1 cellular context compared by ENCODE assay signal in the genomic region with DNA sequence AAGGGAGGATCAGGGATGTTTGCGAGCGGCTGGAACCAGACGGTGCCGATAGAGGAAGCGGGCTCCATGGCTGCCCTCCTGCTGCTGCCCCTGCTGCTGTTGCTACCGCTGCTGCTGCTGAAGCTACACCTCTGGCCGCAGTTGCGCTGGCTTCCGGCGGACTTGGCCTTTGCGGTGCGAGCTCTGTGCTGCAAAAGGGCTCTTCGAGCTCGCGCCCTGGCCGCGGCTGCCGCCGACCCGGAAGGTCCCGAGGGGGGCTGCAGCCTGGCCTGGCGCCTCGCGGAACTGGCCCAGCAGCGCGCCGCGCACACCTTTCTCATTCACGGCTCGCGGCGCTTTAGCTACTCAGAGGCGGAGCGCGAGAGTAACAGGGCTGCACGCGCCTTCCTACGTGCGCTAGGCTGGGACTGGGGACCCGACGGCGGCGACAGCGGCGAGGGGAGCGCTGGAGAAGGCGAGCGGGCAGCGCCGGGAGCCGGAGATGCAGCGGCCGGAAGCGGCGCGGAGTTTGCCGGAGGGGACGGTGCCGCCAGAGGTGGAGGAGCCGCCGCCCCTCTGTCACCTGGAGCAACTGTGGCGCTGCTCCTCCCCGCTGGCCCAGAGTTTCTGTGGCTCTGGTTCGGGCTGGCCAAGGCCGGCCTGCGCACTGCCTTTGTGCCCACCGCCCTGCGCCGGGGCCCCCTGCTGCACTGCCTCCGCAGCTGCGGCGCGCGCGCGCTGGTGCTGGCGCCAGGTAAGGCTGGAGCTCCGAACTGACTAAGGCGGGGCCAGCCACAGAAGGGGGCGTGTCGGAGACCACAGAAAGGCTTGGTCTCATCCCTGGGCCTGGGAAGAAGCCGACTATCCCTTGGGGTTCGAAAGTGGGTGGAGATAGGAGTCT.
TF ChIP-seq lines count a peak whose summit lies in the region.

No MANE protein-coding gene starts in this region.

TF ChIP-seq in HepG2, 621 proteins besides CTCF, POLR2A, EP300 and RAD21 (continued from another document and continues in another):
- TF ChIP-seq, protein P1, sequence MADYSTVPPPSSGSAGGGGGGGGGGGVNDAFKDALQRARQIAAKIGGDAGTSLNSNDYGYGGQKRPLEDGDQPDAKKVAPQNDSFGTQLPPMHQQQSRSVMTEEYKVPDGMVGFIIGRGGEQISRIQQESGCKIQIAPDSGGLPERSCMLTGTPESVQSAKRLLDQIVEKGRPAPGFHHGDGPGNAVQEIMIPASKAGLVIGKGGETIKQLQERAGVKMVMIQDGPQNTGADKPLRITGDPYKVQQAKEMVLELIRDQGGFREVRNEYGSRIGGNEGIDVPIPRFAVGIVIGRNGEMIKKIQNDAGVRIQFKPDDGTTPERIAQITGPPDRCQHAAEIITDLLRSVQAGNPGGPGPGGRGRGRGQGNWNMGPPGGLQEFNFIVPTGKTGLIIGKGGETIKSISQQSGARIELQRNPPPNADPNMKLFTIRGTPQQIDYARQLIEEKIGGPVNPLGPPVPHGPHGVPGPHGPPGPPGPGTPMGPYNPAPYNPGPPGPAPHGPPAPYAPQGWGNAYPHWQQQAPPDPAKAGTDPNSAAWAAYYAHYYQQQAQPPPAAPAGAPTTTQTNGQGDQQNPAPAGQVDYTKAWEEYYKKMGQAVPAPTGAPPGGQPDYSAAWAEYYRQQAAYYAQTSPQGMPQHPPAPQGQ (CRISPR knock-in tag; IDR thresholded peaks at IDR 0.05; ENCODE audit: borderline replicate concordance) = no peak; the same call in 1 of the 2 replicates
- TF ChIP-seq FOXA3 (CRISPR knock-in tag; IDR thresholded peaks at IDR 0.05) = 0 out of 2 replicates have a peak, but pooled peaks have one; percentile 13
- no peak for TF ChIP-seq ZNF10 (CRISPR knock-in tag; IDR thresholded peaks at IDR 0.05; ENCODE audit: borderline replicate concordance, low read depth)
- TF ChIP-seq, protein P2, sequence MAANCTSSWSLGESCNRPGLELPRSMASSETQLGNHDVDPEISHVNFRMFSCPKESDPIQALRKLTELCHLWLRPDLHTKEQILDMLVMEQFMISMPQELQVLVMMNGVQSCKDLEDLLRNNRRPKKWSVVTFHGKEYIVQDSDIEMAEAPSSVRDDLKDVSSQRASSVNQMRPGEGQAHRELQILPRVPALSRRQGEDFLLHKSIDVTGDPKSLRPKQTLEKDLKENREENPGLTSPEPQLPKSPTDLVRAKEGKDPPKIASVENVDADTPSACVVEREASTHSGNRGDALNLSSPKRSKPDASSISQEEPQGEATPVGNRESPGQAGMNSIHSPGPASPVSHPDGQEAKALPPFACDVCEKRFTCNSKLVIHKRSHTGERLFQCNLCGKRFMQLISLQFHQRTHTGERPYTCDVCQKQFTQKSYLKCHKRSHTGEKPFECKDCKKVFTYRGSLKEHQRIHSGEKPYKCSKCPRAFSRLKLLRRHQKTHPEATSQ (CRISPR knock-in tag; IDR thresholded peaks at IDR 0.05; ENCODE audit: borderline replicate concordance) = no peak
- TF ChIP-seq ZNF841 (CRISPR knock-in tag; IDR thresholded peaks at IDR 0.05; ENCODE audit: borderline replicate concordance) = no peak
- TF ChIP-seq FOXP1 (IDR thresholded peaks at IDR 0.05) = no peak
- no peak for TF ChIP-seq FOXP1 (CRISPR knock-in tag; IDR thresholded peaks at IDR 0.05)
- TF ChIP-seq ZNF3 (CRISPR knock-in tag; IDR thresholded peaks at IDR 0.05) = no peak
- TF ChIP-seq, protein P3, sequence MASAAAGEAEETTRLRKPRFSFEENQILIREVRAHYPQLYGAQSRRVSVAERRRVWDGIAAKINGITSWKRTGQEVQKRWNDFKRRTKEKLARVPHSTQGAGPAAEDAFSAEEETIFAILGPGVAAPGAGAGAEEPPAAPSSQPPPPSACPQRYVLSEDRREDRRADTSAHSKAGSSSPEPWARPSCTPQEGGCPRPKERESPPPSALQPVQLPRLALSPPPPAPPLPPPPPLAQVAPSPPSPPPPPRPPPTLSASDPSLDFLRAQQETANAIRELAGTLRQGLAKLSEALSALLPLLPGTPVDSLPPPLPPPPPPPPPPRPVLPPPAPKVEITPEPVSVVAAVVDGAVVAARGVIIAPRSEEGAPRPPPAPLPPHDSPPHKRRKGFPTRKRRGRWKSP (CRISPR knock-in tag; IDR thresholded peaks at IDR 0.05) = peak; percentile 91
- TF ChIP-seq TSC22D2 (CRISPR knock-in tag; IDR thresholded peaks at IDR 0.05; ENCODE audit: borderline replicate concordance) = no peak
- no peak for TF ChIP-seq ZNF562 (CRISPR knock-in tag; IDR thresholded peaks at IDR 0.05; ENCODE audit: borderline replicate concordance)
- no peak for TF ChIP-seq ZNF572 (CRISPR knock-in tag; IDR thresholded peaks at IDR 0.05)
- TF ChIP-seq, protein P4, sequence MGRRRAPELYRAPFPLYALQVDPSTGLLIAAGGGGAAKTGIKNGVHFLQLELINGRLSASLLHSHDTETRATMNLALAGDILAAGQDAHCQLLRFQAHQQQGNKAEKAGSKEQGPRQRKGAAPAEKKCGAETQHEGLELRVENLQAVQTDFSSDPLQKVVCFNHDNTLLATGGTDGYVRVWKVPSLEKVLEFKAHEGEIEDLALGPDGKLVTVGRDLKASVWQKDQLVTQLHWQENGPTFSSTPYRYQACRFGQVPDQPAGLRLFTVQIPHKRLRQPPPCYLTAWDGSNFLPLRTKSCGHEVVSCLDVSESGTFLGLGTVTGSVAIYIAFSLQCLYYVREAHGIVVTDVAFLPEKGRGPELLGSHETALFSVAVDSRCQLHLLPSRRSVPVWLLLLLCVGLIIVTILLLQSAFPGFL (CRISPR knock-in tag; IDR thresholded peaks at IDR 0.05) = no peak
- peak; percentile 49 for TF ChIP-seq ZSCAN31 (CRISPR knock-in tag; IDR thresholded peaks at IDR 0.05; ENCODE audit: low read depth)
- TF ChIP-seq, protein P5, sequence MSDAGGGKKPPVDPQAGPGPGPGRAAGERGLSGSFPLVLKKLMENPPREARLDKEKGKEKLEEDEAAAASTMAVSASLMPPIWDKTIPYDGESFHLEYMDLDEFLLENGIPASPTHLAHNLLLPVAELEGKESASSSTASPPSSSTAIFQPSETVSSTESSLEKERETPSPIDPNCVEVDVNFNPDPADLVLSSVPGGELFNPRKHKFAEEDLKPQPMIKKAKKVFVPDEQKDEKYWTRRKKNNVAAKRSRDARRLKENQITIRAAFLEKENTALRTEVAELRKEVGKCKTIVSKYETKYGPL (CRISPR knock-in tag; IDR thresholded peaks at IDR 0.05) = no peak
- TF ChIP-seq ATRX (CRISPR knock-in tag; IDR thresholded peaks at IDR 0.05; ENCODE audit: borderline replicate concordance) = no peak
- TF ChIP-seq NCOR1 (IDR thresholded peaks at IDR 0.05; ENCODE audit: borderline replicate concordance, low read length) = no peak
- no peak; the same call in 1 of the 2 replicates for TF ChIP-seq SPEN (CRISPR knock-in tag; IDR thresholded peaks at IDR 0.05; ENCODE audit: low read depth)
- TF ChIP-seq ZFYVE20 (CRISPR knock-in tag; IDR thresholded peaks at IDR 0.05; ENCODE audit: borderline replicate concordance, low read depth) = no peak
- TF ChIP-seq MTF1 (CRISPR knock-in tag; IDR thresholded peaks at IDR 0.05) = no peak
- TF ChIP-seq RXRA (CRISPR knock-in tag; IDR thresholded peaks at IDR 0.05) = peak; percentile 69; the same call in 1 of the 2 replicates
- TF ChIP-seq, protein P6, sequence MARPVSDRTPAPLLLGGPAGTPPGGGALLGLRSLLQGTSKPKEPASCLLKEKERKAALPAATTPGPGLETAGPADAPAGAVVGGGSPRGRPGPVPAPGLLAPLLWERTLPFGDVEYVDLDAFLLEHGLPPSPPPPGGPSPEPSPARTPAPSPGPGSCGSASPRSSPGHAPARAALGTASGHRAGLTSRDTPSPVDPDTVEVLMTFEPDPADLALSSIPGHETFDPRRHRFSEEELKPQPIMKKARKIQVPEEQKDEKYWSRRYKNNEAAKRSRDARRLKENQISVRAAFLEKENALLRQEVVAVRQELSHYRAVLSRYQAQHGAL (CRISPR knock-in tag; IDR thresholded peaks at IDR 0.05; ENCODE audit: not compliant biosample characterization) = no peak
- TF ChIP-seq ZNF577 (CRISPR knock-in tag; IDR thresholded peaks at IDR 0.05; ENCODE audit: borderline replicate concordance, low read depth) = no peak
- TF ChIP-seq ADNP (CRISPR knock-in tag; IDR thresholded peaks at IDR 0.05) = no peak
- peak; percentile 14; the same call in 1 of the 2 replicates for TF ChIP-seq HOXA5 (CRISPR knock-in tag; IDR thresholded peaks at IDR 0.05)
- no peak for TF ChIP-seq PHF20 (CRISPR knock-in tag; IDR thresholded peaks at IDR 0.05)
- no peak for TF ChIP-seq KMT2B (CRISPR knock-in tag; IDR thresholded peaks at IDR 0.05)
- TF ChIP-seq NFKBIZ (CRISPR knock-in tag; IDR thresholded peaks at IDR 0.05) = no peak
- no peak; the same call in 1 of the 2 replicates for TF ChIP-seq ZNF83 (CRISPR knock-in tag; IDR thresholded peaks at IDR 0.05; ENCODE audit: borderline replicate concordance)
- TF ChIP-seq CHD2 (IDR thresholded peaks at IDR 0.05; ENCODE audit: low read depth, low read length) = no peak
- TF ChIP-seq SIN3A (IDR thresholded peaks at IDR 0.05; ENCODE audit: borderline replicate concordance, low read depth, low read length) = no peak
- TF ChIP-seq ZNF7 (CRISPR knock-in tag; IDR thresholded peaks at IDR 0.05) = no peak
- TF ChIP-seq, protein P7, sequence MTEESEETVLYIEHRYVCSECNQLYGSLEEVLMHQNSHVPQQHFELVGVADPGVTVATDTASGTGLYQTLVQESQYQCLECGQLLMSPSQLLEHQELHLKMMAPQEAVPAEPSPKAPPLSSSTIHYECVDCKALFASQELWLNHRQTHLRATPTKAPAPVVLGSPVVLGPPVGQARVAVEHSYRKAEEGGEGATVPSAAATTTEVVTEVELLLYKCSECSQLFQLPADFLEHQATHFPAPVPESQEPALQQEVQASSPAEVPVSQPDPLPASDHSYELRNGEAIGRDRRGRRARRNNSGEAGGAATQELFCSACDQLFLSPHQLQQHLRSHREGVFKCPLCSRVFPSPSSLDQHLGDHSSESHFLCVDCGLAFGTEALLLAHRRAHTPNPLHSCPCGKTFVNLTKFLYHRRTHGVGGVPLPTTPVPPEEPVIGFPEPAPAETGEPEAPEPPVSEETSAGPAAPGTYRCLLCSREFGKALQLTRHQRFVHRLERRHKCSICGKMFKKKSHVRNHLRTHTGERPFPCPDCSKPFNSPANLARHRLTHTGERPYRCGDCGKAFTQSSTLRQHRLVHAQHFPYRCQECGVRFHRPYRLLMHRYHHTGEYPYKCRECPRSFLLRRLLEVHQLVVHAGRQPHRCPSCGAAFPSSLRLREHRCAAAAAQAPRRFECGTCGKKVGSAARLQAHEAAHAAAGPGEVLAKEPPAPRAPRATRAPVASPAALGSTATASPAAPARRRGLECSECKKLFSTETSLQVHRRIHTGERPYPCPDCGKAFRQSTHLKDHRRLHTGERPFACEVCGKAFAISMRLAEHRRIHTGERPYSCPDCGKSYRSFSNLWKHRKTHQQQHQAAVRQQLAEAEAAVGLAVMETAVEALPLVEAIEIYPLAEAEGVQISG (CRISPR knock-in tag; IDR thresholded peaks at IDR 0.05) = no peak
- TF ChIP-seq SRSF4 (IDR thresholded peaks at IDR 0.05; ENCODE audit: low read depth, low read length, poor library complexity, severe bottlenecking) = no peak
- TF ChIP-seq, protein P8, sequence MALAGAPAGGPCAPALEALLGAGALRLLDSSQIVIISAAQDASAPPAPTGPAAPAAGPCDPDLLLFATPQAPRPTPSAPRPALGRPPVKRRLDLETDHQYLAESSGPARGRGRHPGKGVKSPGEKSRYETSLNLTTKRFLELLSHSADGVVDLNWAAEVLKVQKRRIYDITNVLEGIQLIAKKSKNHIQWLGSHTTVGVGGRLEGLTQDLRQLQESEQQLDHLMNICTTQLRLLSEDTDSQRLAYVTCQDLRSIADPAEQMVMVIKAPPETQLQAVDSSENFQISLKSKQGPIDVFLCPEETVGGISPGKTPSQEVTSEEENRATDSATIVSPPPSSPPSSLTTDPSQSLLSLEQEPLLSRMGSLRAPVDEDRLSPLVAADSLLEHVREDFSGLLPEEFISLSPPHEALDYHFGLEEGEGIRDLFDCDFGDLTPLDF (CRISPR knock-in tag; IDR thresholded peaks at IDR 0.05) = peak; percentile 60; the same call in 1 of the 2 replicates
- TF ChIP-seq, protein P9, sequence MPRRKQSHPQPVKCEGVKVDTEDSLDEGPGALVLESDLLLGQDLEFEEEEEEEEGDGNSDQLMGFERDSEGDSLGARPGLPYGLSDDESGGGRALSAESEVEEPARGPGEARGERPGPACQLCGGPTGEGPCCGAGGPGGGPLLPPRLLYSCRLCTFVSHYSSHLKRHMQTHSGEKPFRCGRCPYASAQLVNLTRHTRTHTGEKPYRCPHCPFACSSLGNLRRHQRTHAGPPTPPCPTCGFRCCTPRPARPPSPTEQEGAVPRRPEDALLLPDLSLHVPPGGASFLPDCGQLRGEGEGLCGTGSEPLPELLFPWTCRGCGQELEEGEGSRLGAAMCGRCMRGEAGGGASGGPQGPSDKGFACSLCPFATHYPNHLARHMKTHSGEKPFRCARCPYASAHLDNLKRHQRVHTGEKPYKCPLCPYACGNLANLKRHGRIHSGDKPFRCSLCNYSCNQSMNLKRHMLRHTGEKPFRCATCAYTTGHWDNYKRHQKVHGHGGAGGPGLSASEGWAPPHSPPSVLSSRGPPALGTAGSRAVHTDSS (CRISPR knock-in tag; conservative IDR thresholded peaks at IDR 0.05) = no peak
- TF ChIP-seq, protein P10, sequence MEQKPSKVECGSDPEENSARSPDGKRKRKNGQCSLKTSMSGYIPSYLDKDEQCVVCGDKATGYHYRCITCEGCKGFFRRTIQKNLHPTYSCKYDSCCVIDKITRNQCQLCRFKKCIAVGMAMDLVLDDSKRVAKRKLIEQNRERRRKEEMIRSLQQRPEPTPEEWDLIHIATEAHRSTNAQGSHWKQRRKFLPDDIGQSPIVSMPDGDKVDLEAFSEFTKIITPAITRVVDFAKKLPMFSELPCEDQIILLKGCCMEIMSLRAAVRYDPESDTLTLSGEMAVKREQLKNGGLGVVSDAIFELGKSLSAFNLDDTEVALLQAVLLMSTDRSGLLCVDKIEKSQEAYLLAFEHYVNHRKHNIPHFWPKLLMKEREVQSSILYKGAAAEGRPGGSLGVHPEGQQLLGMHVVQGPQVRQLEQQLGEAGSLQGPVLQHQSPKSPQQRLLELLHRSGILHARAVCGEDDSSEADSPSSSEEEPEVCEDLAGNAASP (CRISPR knock-in tag; IDR thresholded peaks at IDR 0.05; ENCODE audit: borderline replicate concordance) = no peak; the same call in 1 of the 2 replicates
- peak; percentile 42; the same call in 1 of the 2 replicates for TF ChIP-seq NFKB2 (CRISPR knock-in tag; IDR thresholded peaks at IDR 0.05; ENCODE audit: borderline replicate concordance)
- TF ChIP-seq, protein P11, sequence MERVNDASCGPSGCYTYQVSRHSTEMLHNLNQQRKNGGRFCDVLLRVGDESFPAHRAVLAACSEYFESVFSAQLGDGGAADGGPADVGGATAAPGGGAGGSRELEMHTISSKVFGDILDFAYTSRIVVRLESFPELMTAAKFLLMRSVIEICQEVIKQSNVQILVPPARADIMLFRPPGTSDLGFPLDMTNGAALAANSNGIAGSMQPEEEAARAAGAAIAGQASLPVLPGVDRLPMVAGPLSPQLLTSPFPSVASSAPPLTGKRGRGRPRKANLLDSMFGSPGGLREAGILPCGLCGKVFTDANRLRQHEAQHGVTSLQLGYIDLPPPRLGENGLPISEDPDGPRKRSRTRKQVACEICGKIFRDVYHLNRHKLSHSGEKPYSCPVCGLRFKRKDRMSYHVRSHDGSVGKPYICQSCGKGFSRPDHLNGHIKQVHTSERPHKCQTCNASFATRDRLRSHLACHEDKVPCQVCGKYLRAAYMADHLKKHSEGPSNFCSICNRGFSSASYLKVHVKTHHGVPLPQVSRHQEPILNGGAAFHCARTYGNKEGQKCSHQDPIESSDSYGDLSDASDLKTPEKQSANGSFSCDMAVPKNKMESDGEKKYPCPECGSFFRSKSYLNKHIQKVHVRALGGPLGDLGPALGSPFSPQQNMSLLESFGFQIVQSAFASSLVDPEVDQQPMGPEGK (CRISPR knock-in tag; IDR thresholded peaks at IDR 0.05) = peak; percentile 51
- TF ChIP-seq ZNF816 (CRISPR knock-in tag; IDR thresholded peaks at IDR 0.05; ENCODE audit: borderline replicate concordance) = no peak
- TF ChIP-seq, protein P12, sequence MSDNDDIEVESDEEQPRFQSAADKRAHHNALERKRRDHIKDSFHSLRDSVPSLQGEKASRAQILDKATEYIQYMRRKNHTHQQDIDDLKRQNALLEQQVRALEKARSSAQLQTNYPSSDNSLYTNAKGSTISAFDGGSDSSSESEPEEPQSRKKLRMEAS (IDR thresholded peaks at IDR 0.05) = peak; percentile 75; the same call in 1 of the 2 replicates
- TF ChIP-seq ZC3H4 (CRISPR knock-in tag; IDR thresholded peaks at IDR 0.05; ENCODE audit: borderline replicate concordance) = no peak
